In genomic region chr21:40337981-40338380, GRCh38 we compare ENCODE assay signal across 35 cellular contexts.
"Had no signal": no experiment of that assay in that cellular context is flagged by ENCODE, and none has a peak within 500 bp of the region (broad histone marks: within the 10 kb centered on the region; RNA-seq: fewer than 3 reads in every experiment).

No MANE protein-coding gene starts in this region.

- H3K4me3 ChIP-seq: MG63 had no signal

- DNase-seq: Karpas-422, Kasumi-1, MG63, MV-4-11, NCI-H1048, NCI-H1092, NCI-H1092 treated with DMSO at 0.1 percent for 48 hours, NCI-H1105, NCI-H1105 treated with DMSO at 0.1 percent for 48 hours, NCI-H1417, NCI-H1417 treated with DMSO at 0.1 percent for 48 hours, NCI-H1436, NCI-H1436 treated with DMSO at 0.1 percent for 48 hours, NCI-H146, NCI-H1694, NCI-H1694 treated with DMSO at 0.1 percent for 48 hours, NCI-H187, NCI-H187 treated with DMSO at 0.1 percent for 48 hours, NCI-H1930, NCI-H2029, NCI-H2029 treated with DMSO at 0.1 percent for 48 hours, NCI-H2081, NCI-H2081 treated with DMSO at 0.1 percent for 48 hours, NCI-H2107, NCI-H2171, NCI-H2171 treated with DMSO at 0.1 percent for 48 hours, NCI-H2227 treated with DMSO at 0.1 percent for 48 hours, NCI-H226, NCI-H345, NCI-H446, NCI-H446 treated with DMSO at 0.1 percent for 48 hours, NCI-H510A, NCI-H510A treated with DMSO at 0.1 percent for 48 hours, NCI-H524, NCI-H524 treated with DMSO at 0.1 percent for 48 hours had no signal

- H3K36me3 ChIP-seq: MG63 had no signal

- H3K9me3 ChIP-seq: MG63 had no signal
